ENCODE assay signal across 1 cellular context in genomic region chr2:101806123-101806522, GRCh38.
TF ChIP-seq lines count a peak whose summit lies in the region.

No MANE protein-coding gene starts in this region.

TF ChIP-seq in WTC11, 78 proteins besides CTCF, POLR2A, EP300 and RAD21 (continued from another document):
- TF ChIP-seq, protein P1, sequence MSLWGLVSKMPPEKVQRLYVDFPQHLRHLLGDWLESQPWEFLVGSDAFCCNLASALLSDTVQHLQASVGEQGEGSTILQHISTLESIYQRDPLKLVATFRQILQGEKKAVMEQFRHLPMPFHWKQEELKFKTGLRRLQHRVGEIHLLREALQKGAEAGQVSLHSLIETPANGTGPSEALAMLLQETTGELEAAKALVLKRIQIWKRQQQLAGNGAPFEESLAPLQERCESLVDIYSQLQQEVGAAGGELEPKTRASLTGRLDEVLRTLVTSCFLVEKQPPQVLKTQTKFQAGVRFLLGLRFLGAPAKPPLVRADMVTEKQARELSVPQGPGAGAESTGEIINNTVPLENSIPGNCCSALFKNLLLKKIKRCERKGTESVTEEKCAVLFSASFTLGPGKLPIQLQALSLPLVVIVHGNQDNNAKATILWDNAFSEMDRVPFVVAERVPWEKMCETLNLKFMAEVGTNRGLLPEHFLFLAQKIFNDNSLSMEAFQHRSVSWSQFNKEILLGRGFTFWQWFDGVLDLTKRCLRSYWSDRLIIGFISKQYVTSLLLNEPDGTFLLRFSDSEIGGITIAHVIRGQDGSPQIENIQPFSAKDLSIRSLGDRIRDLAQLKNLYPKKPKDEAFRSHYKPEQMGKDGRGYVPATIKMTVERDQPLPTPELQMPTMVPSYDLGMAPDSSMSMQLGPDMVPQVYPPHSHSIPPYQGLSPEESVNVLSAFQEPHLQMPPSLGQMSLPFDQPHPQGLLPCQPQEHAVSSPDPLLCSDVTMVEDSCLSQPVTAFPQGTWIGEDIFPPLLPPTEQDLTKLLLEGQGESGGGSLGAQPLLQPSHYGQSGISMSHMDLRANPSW (CRISPR knock-in tag; conservative IDR thresholded peaks at IDR 0.05; ENCODE audit: low read depth) = no peak
- TF ChIP-seq SP1 (CRISPR knock-in tag; conservative IDR thresholded peaks at IDR 0.05) (no peak), ZNF671 (CRISPR knock-in tag; IDR thresholded peaks at IDR 0.05) (no peak), ZBTB21 (CRISPR knock-in tag; IDR thresholded peaks at IDR 0.05; ENCODE audit: borderline replicate concordance) (no peak)
- TF ChIP-seq, protein P2, sequence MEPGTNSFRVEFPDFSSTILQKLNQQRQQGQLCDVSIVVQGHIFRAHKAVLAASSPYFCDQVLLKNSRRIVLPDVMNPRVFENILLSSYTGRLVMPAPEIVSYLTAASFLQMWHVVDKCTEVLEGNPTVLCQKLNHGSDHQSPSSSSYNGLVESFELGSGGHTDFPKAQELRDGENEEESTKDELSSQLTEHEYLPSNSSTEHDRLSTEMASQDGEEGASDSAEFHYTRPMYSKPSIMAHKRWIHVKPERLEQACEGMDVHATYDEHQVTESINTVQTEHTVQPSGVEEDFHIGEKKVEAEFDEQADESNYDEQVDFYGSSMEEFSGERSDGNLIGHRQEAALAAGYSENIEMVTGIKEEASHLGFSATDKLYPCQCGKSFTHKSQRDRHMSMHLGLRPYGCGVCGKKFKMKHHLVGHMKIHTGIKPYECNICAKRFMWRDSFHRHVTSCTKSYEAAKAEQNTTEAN (CRISPR knock-in tag; IDR thresholded peaks at IDR 0.05) = no peak
- TF ChIP-seq, protein P3, sequence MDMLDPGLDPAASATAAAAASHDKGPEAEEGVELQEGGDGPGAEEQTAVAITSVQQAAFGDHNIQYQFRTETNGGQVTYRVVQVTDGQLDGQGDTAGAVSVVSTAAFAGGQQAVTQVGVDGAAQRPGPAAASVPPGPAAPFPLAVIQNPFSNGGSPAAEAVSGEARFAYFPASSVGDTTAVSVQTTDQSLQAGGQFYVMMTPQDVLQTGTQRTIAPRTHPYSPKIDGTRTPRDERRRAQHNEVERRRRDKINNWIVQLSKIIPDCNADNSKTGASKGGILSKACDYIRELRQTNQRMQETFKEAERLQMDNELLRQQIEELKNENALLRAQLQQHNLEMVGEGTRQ (CRISPR knock-in tag; IDR thresholded peaks at IDR 0.05) = no peak
